27 cellular contexts compared by ENCODE assay signal in genomic region chr6:128659878-128660622, GRCh38.
DNase-seq lines count a peak whose midpoint lies in the region; ATAC-seq lines count a peak whose summit lies in the region.
"Had no signal": no experiment of that assay in that cellular context is flagged by ENCODE, and none has a peak within 500 bp of the region (broad histone marks: within the 10 kb centered on the region; RNA-seq: fewer than 3 reads in every experiment).

No MANE protein-coding gene starts in this region.

- WGBS in mesenchymal stem cell = 95% methylated on average over 3 of the region's 5 CpGs

- no peak overlapping the region for H3K14ac ChIP-seq in mesenchymal stem cell (ENCODE audit: low read length in 2 of 2)

- H3K18ac ChIP-seq in mesenchymal stem cell (ENCODE audit: low read depth in 1 of 2, low read length in 2 of 2) = no peak overlapping the region

- H3K36me3 Mint-ChIP-seq in activated naive CD8-positive, alpha-beta T cell treated with anti-CD3 and anti-CD28 coated beads for 36 hours = peaks cover 19% of the 10 kb centered on the region

- no peak overlapping the region for H2BK5ac ChIP-seq in mesenchymal stem cell (ENCODE audit: low read depth, low read length, poor library complexity, severe bottlenecking)

- no peak overlapping the region for H2BK120ac ChIP-seq in mesenchymal stem cell (ENCODE audit: low read depth, low read length)

- H3K9me3 ChIP-seq in mesenchymal stem cell (ENCODE audit: control insufficient read depth, low read length) = no peaks in the 10 kb centered on the region
- H3K9me3 ChIP-seq: neutrophil had no signal

- no peak overlapping the region for H4K91ac ChIP-seq in mesenchymal stem cell (ENCODE audit: low read length)

- H3K4me2 ChIP-seq in mesenchymal stem cell (ENCODE audit: low read length, poor library complexity, severe bottlenecking) = no peak overlapping the region
- H3K4me2 ChIP-seq: hepatocyte had no signal

- H3K79me1 ChIP-seq in mesenchymal stem cell (replicated peaks; ENCODE audit: low read length, poor library complexity, severe bottlenecking) = no peaks in the 10 kb centered on the region

- H3K27ac Mint-ChIP-seq in activated naive CD8-positive, alpha-beta T cell treated with anti-CD3 and anti-CD28 coated beads for 36 hours = peak overlapping the region; percentile 55
- H3K27ac Mint-ChIP-seq: T-helper 17 cell had no signal

- peak; percentile 8 for DNase-seq in NCI-H2107 treated with DMSO at 0.1 percent for 48 hours (lab: John Stamatoyannopoulos, UW; ENCODE audit: unreplicated experiment)
- DNase-seq in NCI-H2107 (lab: John Stamatoyannopoulos, UW) = no peak
- peak; percentile 43 for DNase-seq in HT-29 (ENCODE audit: low spot score)
- DNase-seq in activated naive CD8-positive, alpha-beta T cell treated with anti-CD3 and anti-CD28 coated beads for 36 hours = no peak
- DNase-seq in iris pigment epithelial cell (ENCODE audit: low read depth) = peak; percentile 17
- no peak for DNase-seq in NCI-H1436 (lab: John Stamatoyannopoulos, UW)
- DNase-seq in mesenchymal stem cell = no peak
- DNase-seq: activated CD4-positive, alpha-beta T cell treated with anti-CD3 and anti-CD28 coated beads for 48 hours; activated effector memory CD4-positive, alpha-beta T cell treated with anti-CD3 and anti-CD28 coated beads, Interleukin-2, amount 50 U/mL, for 16 hours; amniotic stem cell; DMS79 treated with DMSO at 0.1 percent for 48 hours; foreskin fibroblast; Karpas-422; MV-4-11; NCI-H187; NCI-H2227 treated with DMSO at 0.1 percent for 48 hours; NCI-H82; OCI-M1; stimulated activated CD4-positive, alpha-beta T cell treated with anti-CD3 and anti-CD28 coated beads, Interleukin-4, amount 100 ng/mL, for 4 hours; T-helper 17 cell; trophoblast cell had no signal

- H3K27me3 Mint-ChIP-seq in activated naive CD8-positive, alpha-beta T cell treated with anti-CD3 and anti-CD28 coated beads for 36 hours = peaks cover 13% of the 10 kb centered on the region

- H3K36me3 ChIP-seq in mesenchymal stem cell (ENCODE audit: control insufficient read depth in 1 of 2, insufficient read depth in 2 of 2, low read depth in 1 of 2, low read length in 2 of 2) = no peaks in the 10 kb centered on the region
- H3K36me3 ChIP-seq: neutrophil had no signal

- no peak overlapping the region for H3K23ac ChIP-seq in mesenchymal stem cell (ENCODE audit: low read length in 2 of 2)

- H3K4me1 Mint-ChIP-seq in activated naive CD8-positive, alpha-beta T cell treated with anti-CD3 and anti-CD28 coated beads for 36 hours = peaks cover 41% of the 10 kb centered on the region
- H3K4me1 Mint-ChIP-seq: central memory CD8-positive, alpha-beta T cell had no signal

- H3K27ac ChIP-seq in mesenchymal stem cell (ENCODE audit: low read length, poor library complexity, severe bottlenecking) = no peak overlapping the region
- H3K27ac ChIP-seq: 22Rv1, hepatocyte, neutrophil had no signal

- no peak overlapping the region for H3K4me3 ChIP-seq in mesenchymal stem cell (ENCODE audit: insufficient read depth in 1 of 2, low read depth in 1 of 2, low read length in 2 of 2)
- H3K4me3 ChIP-seq: hepatocyte had no signal

- no peak overlapping the region for H4K8ac ChIP-seq in mesenchymal stem cell (ENCODE audit: low read length)

- peaks cover 1% of the 10 kb centered on the region for H3K4me1 ChIP-seq in mesenchymal stem cell (ENCODE audit: control insufficient read depth, insufficient read depth, low read depth, low read length)

- ATAC-seq in GM18909 (IDR thresholded peaks at IDR 0.05; ENCODE audit: poor library complexity, unreplicated experiment) = no peak
- ATAC-seq: T-helper 17 cell had no signal

- H3K27me3 ChIP-seq in mesenchymal stem cell (ENCODE audit: control insufficient read depth in 1 of 2, insufficient read depth in 1 of 2, low read length in 2 of 2) = no peaks in the 10 kb centered on the region
- H3K27me3 ChIP-seq: hepatocyte, neutrophil had no signal

- no peak overlapping the region for H3K4ac ChIP-seq in mesenchymal stem cell (ENCODE audit: low read depth in 1 of 2, low read length in 2 of 2)

- no peak overlapping the region for H3K4me3 Mint-ChIP-seq in activated naive CD8-positive, alpha-beta T cell treated with anti-CD3 and anti-CD28 coated beads for 36 hours
- H3K4me3 Mint-ChIP-seq: central memory CD8-positive, alpha-beta T cell; stimulated activated naive CD8-positive, alpha-beta T cell treated with anti-CD3 and anti-CD28 coated beads, Interleukin-15, Interleukin-2, amounts not matched to agents 100 ng/mL and 50 ng/mL, for 24 hours; T-helper 17 cell had no signal

- H2BK15ac ChIP-seq in mesenchymal stem cell (ENCODE audit: low read depth, poor library complexity, severe bottlenecking) = no peak overlapping the region

- no peak overlapping the region for H2AFZ ChIP-seq in mesenchymal stem cell (ENCODE audit: low read depth, low read length)
- H2AFZ ChIP-seq: hepatocyte had no signal

- H3K9ac ChIP-seq in mesenchymal stem cell (ENCODE audit: low read length) = no peak overlapping the region

- H2AK5ac ChIP-seq in mesenchymal stem cell (ENCODE audit: low read length, severe bottlenecking) = no peak overlapping the region

- peaks cover 13% of the 10 kb centered on the region for H3K9me3 Mint-ChIP-seq in activated naive CD8-positive, alpha-beta T cell treated with anti-CD3 and anti-CD28 coated beads for 36 hours
- H3K9me3 Mint-ChIP-seq: central memory CD8-positive, alpha-beta T cell; stimulated activated naive CD8-positive, alpha-beta T cell treated with anti-CD3 and anti-CD28 coated beads, Interleukin-15, Interleukin-2, amounts not matched to agents 100 ng/mL and 50 ng/mL, for 24 hours had no signal

- H2BK12ac ChIP-seq in mesenchymal stem cell (ENCODE audit: low read length in 2 of 2) = no peak overlapping the region

Comparison
In these comparisons a context has a peak if more than half of its experiments do, and no peak if none do; other contexts are left out.
1. DNase-seq: peak in NCI-H2107 treated with DMSO at 0.1 percent for 48 hours (single experiment), HT-29 (single experiment) and iris pigment epithelial cell (single experiment); none in NCI-H2107 (single experiment), activated naive CD8-positive, alpha-beta T cell treated with anti-CD3 and anti-CD28 coated beads for 36 hours (single experiment), NCI-H1436 (single experiment) and mesenchymal stem cell (single experiment).